ENCODE assay signal across 11 cellular contexts in the genomic region with DNA sequence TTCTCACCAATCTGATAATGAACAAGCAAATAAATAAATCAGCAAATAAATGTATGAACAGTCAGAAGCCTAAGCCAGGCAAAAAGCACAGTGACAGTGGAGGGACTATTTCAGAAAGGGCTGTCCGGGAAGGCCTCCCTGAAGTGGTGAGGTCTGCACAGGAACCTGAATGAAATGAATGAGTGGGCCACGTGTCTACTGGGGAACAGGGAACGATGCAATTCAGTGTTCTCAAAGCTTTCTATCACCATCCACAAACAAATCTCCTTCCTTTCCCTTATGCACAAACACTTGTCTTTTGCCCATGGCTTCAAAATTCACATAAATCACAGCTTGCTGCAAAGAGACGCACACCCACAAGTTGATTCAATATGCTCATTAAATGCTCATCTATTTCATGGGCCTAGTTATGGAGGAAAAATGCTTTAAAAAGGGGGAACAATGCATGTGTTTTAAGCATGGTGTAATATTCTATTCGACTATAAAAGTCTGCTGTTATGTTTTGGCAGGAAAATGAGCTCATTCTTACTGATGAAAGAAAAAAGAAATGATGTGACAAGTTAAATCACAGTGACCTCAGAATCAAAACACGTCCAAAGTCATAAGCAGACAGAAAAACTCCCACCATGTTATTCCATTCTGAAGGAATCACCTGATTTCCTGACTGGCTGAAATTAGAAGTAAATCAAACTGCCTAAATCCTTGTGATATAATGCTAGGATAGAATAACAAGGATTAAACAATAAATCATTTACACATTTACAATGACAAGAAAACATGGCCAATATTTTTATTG. TPM values are rescaled to one million over a fixed set of nuclear protein-coding genes. Genes with fewer than 3 reads are reported as not detected.
DNase-seq lines count a peak whose midpoint lies in the region; ATAC-seq and TF ChIP-seq lines count a peak whose summit lies in the region.
"Had no signal": no experiment of that assay in that cellular context is flagged by ENCODE, and none has a peak within 500 bp of the region (broad histone marks: within the 10 kb centered on the region; RNA-seq: fewer than 3 reads in every experiment).

No MANE protein-coding gene starts in this region.

- H3K36me3 ChIP-seq in GM23248 (ENCODE audit: low read depth) = peaks cover 47% of the 10 kb centered on the region
- H3K36me3 ChIP-seq in esophagus squamous epithelium = peaks cover 5 to 67% (median 11%) of the 10 kb centered on the region in 3 donors
- peaks cover 64% of the 10 kb centered on the region for H3K36me3 ChIP-seq in skeletal muscle satellite cell (ENCODE audit: insufficient read depth, low read length)

- no peak overlapping the region for H3K4me3 Mint-ChIP-seq in activated T-helper 1 cell treated with anti-CD3 and anti-CD28 coated beads, Interleukin-12 subunit alpha, Interleukin-12 subunit beta, Interleukin-2, Interleukin-4 antibody, amounts not matched to agents 30 ng/mL and 10 ng/mL and 1 ng/mL, durations not matched to agents 14 hours and 24 hours and 36 hours
- H3K4me3 Mint-ChIP-seq: effector memory CD8-positive, alpha-beta T cell; GM23338; neural progenitor cell had no signal

- in situ Hi-C loops in GM23248 (cut with MboI) = no loop called here

- peaks cover 14% of the 10 kb centered on the region for H3K4me1 Mint-ChIP-seq in activated T-helper 1 cell treated with anti-CD3 and anti-CD28 coated beads, Interleukin-12 subunit alpha, Interleukin-12 subunit beta, Interleukin-2, Interleukin-4 antibody, amounts not matched to agents 30 ng/mL and 10 ng/mL and 1 ng/mL, durations not matched to agents 14 hours and 24 hours and 36 hours (ENCODE audit: low read depth)
- H3K4me1 Mint-ChIP-seq: GM23338 had no signal

- H3K4me3 ChIP-seq in GM23248 (peak overlapping the region; percentile 16; the same call in 1 of the 2 replicates), esophagus squamous epithelium (no peak overlapping the region), skeletal muscle satellite cell (ENCODE audit: low read length) (no peak overlapping the region)
- H3K4me3 ChIP-seq: GM23338, neural progenitor cell had no signal

- H3K36me3 Mint-ChIP-seq in activated T-helper 1 cell treated with anti-CD3 and anti-CD28 coated beads, Interleukin-12 subunit alpha, Interleukin-12 subunit beta, Interleukin-2, Interleukin-4 antibody, amounts not matched to agents 30 ng/mL and 10 ng/mL and 1 ng/mL, durations not matched to agents 14 hours and 24 hours and 36 hours (ENCODE audit: low read depth) = peaks cover 57% of the 10 kb centered on the region

- intact Hi-C loops in activated T-helper 1 cell treated with anti-CD3 and anti-CD28 coated beads, Interleukin-12 subunit alpha, Interleukin-12 subunit beta, Interleukin-2, Interleukin-4 antibody, amounts not matched to agents 30 ng/mL and 10 ng/mL and 1 ng/mL, durations not matched to agents 14 hours and 24 hours and 36 hours (cut with micrococcal nuclease) = no loop called here
- intact Hi-C loops in esophagus squamous epithelium (cut with DNase I) (no loop called here), left colon (cut with DNase I, micrococcal nuclease) (no loop called here)

- no peaks in the 10 kb centered on the region for H4K20me1 ChIP-seq in GM23248 (ENCODE audit: insufficient read depth)

- peak overlapping the region; percentile 82 for H3K27ac ChIP-seq in GM23248
- H3K27ac ChIP-seq in esophagus squamous epithelium = peak overlapping the region; percentile 76 to 93 (median 88)
- H3K27ac ChIP-seq: neural progenitor cell had no signal

- no peaks in the 10 kb centered on the region for H3K27me3 Mint-ChIP-seq in activated T-helper 1 cell treated with anti-CD3 and anti-CD28 coated beads, Interleukin-12 subunit alpha, Interleukin-12 subunit beta, Interleukin-2, Interleukin-4 antibody, amounts not matched to agents 30 ng/mL and 10 ng/mL and 1 ng/mL, durations not matched to agents 14 hours and 24 hours and 36 hours (ENCODE audit: insufficient read depth)
- H3K27me3 Mint-ChIP-seq: effector memory CD8-positive, alpha-beta T cell had no signal

- TF ChIP-seq POLR2A in esophagus squamous epithelium (IDR thresholded peaks at IDR 0.05) = no peak

- H3K9me3 ChIP-seq in GM23248 (ENCODE audit: low read depth) (no peaks in the 10 kb centered on the region), esophagus squamous epithelium (no peaks in the 10 kb centered on the region), skeletal muscle satellite cell (replicated peaks; ENCODE audit: low read length) (no peaks in the 10 kb centered on the region)

- H3K79me2 ChIP-seq in GM23248 (ENCODE audit: insufficient read depth) = peaks cover 43% of the 10 kb centered on the region

- no peaks in the 10 kb centered on the region for H3K27me3 ChIP-seq in GM23248 (replicated peaks; ENCODE audit: insufficient read depth)
- no peaks in the 10 kb centered on the region for H3K27me3 ChIP-seq in esophagus squamous epithelium
- H3K27me3 ChIP-seq in skeletal muscle satellite cell (ENCODE audit: control insufficient read depth, insufficient read depth, low read length) = no peaks in the 10 kb centered on the region
- H3K27me3 ChIP-seq: neural progenitor cell had no signal

- peak; percentile 6 for DNase-seq in GM23248
- no peak for DNase-seq in activated T-helper 1 cell treated with anti-CD3 and anti-CD28 coated beads, Interleukin-12 subunit alpha, Interleukin-12 subunit beta, Interleukin-2, Interleukin-4 antibody, amounts not matched to agents 30 ng/mL and 10 ng/mL and 1 ng/mL, durations not matched to agents 14 hours and 24 hours and 36 hours (ENCODE audit: low spot score)
- no peak for DNase-seq in esophagus squamous epithelium (lab: John Stamatoyannopoulos, UW)
- no peak for DNase-seq in left colon
- DNase-seq in stimulated activated CD4-positive, alpha-beta T cell treated with anti-CD3 and anti-CD28 coated beads, Interleukin-12 subunit alpha, Interleukin-12 subunit beta, amount 100 ng/mL, for 4 hours = no peak
- no peak for DNase-seq in COLO668 (lab: John Stamatoyannopoulos, UW; ENCODE audit: unreplicated experiment)
- DNase-seq: effector memory CD8-positive, alpha-beta T cell had no signal

- WGBS in GM23248 (ENCODE audit: low coverage in 1 of 2, low lambda C conversion rate in 2 of 2, missing lambda C conversion rate in 2 of 2), 2 experiments = 92 to 96% methylated on average over 6 of the region's 6 CpGs
- 51 to 52% methylated on average over 6 of the region's 6 CpGs for WGBS in esophagus squamous epithelium, 2 donors

- H3K4me1 ChIP-seq in GM23248 (ENCODE audit: insufficient read depth) = peaks cover 16% of the 10 kb centered on the region
- H3K4me1 ChIP-seq in esophagus squamous epithelium = peaks cover 9 to 60% (median 22%) of the 10 kb centered on the region in 3 donors
- H3K4me1 ChIP-seq in skeletal muscle satellite cell (ENCODE audit: control insufficient read depth, insufficient read depth, low read length) = peaks cover 24% of the 10 kb centered on the region
- H3K4me1 ChIP-seq: neural progenitor cell had no signal

- no peak for ATAC-seq in left colon
- ATAC-seq in HG03469 (IDR thresholded peaks at IDR 0.05; ENCODE audit: unreplicated experiment) = no peak
- ATAC-seq: effector memory CD8-positive, alpha-beta T cell; GM23338 had no signal

- no peak for TF ChIP-seq CTCF in esophagus squamous epithelium (IDR thresholded peaks at IDR 0.05)

- H2AFZ ChIP-seq in GM23248 = peak overlapping the region; percentile 11; the same call in 1 of the 2 replicates
- H2AFZ ChIP-seq: GM23338, neural progenitor cell had no signal

- H3F3A ChIP-seq in GM23248 (ENCODE audit: insufficient read depth) = peaks cover 22% of the 10 kb centered on the region

- peak overlapping the region; percentile 21 for H3K27ac Mint-ChIP-seq in activated T-helper 1 cell treated with anti-CD3 and anti-CD28 coated beads, Interleukin-12 subunit alpha, Interleukin-12 subunit beta, Interleukin-2, Interleukin-4 antibody, amounts not matched to agents 30 ng/mL and 10 ng/mL and 1 ng/mL, durations not matched to agents 14 hours and 24 hours and 36 hours
- H3K27ac Mint-ChIP-seq: GM23338, neural progenitor cell had no signal

- H3K9me3 Mint-ChIP-seq in activated T-helper 1 cell treated with anti-CD3 and anti-CD28 coated beads, Interleukin-12 subunit alpha, Interleukin-12 subunit beta, Interleukin-2, Interleukin-4 antibody, amounts not matched to agents 30 ng/mL and 10 ng/mL and 1 ng/mL, durations not matched to agents 14 hours and 24 hours and 36 hours = no peaks in the 10 kb centered on the region
- H3K9me3 Mint-ChIP-seq: effector memory CD8-positive, alpha-beta T cell; GM23338; neural progenitor cell had no signal

- H3K9me2 ChIP-seq in GM23248 (ENCODE audit: insufficient read depth) = no peaks in the 10 kb centered on the region

- H3K9ac ChIP-seq in GM23248 (peak overlapping the region; percentile 55), skeletal muscle satellite cell (ENCODE audit: low read depth, low read length) (peak overlapping the region; percentile 61)
- H3K9ac ChIP-seq: neural progenitor cell had no signal

- H3K4me2 ChIP-seq in GM23248 (ENCODE audit: unreplicated experiment) = peak overlapping the region; percentile 53
- H3K4me2 ChIP-seq in skeletal muscle satellite cell (ENCODE audit: low read length) = peak overlapping the region; percentile 37
- H3K4me2 ChIP-seq: GM23338, neural progenitor cell had no signal

RNA-seq across cellular contexts. Expression of a gene that starts 21.6 kb away (rescaled TPM):
- total RNA-seq in GM23248 (2014; rRNA removed; shearing (Covaris generic)) = 15.7 and 20.4 TPM in 2 replicates
- polyA plus RNA-seq in GM23248 (2016; fragmentation: Nextera tagmentation; extraction: Ambion mirVana) = 4.6 and 4.9 TPM in 2 replicates
- total RNA-seq in activated T-helper 1 cell treated with anti-CD3 and anti-CD28 coated beads, Interleukin-12 subunit alpha, Interleukin-12 subunit beta, Interleukin-2, Interleukin-4 antibody, amounts not matched to agents 30 ng/mL and 10 ng/mL and 1 ng/mL, durations not matched to agents 14 hours and 24 hours and 36 hours = 42.1 and 42.8 TPM in 2 replicates
- total RNA-seq in esophagus squamous epithelium = 10 to 100 TPM; 11.1 to 24.8 (median 17.9) TPM
- total RNA-seq in skeletal muscle satellite cell (2012; rRNA removed) = 29.5 and 34.0 TPM in 2 replicates
- total RNA-seq in left colon = 10 to 100 TPM in 1 of 2 donors, 1 to 10 TPM in 1; 7.3 to 12.6 TPM

RNA-seq across cellular contexts. Expression of a gene that starts 41.3 kb away (rescaled TPM):
- total RNA-seq in GM23248 (2014; rRNA removed; shearing (Covaris generic)) = 0.89 and 2.2 TPM in 2 replicates
- polyA plus RNA-seq in GM23248 (2016; fragmentation: Nextera tagmentation; extraction: Ambion mirVana) = 1.3 and 1.9 TPM in 2 replicates
- total RNA-seq in activated T-helper 1 cell treated with anti-CD3 and anti-CD28 coated beads, Interleukin-12 subunit alpha, Interleukin-12 subunit beta, Interleukin-2, Interleukin-4 antibody, amounts not matched to agents 30 ng/mL and 10 ng/mL and 1 ng/mL, durations not matched to agents 14 hours and 24 hours and 36 hours = 6.2 and 7.6 TPM in 2 replicates
- total RNA-seq in esophagus squamous epithelium = 10 to 100 TPM; 12.7 to 39.9 (median 24.4) TPM
- 5.9 and 7.6 TPM in 2 replicates for total RNA-seq in skeletal muscle satellite cell (2012; rRNA removed)
- 10 to 100 TPM; 10.3 to 24.5 TPM for total RNA-seq in left colon
